In the genomic region with DNA sequence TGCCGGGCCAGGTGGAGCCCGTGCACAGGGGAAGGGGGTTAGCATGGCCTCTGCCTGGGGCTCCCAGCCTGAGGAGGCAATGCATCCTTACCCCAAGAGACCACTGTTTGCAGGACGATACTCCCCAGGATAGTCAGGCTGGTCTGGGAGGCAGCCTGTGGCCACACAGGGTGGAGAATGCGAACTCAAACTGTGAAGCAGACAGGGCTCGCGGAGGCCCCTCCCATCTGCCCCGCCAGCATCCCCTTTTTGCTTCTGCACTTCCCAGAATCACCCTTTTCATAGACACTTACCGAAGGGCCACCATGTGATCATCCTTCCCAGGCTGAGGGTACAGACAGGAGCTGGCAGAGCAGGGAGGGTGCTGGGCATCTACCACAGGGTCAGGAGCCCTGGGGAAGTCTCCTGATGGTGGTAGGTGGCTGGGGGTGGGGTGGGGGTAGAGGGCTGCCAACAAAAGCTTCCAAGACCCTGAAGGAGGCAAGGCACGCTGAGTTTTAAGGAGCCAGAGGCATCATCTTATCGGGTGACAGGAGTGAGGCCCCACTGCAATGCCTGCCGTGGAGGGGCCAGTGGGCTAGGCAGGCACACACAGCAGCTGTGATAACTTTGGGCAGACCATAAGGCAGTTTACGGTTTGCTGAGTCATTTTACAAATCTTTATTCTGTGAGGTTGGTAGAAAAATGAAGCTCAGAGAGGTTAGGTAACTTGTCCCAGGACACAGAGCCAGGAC, we compare ENCODE assay signal across 8 cellular contexts. TPM values are rescaled to one million over a fixed set of nuclear protein-coding genes. Genes with fewer than 3 reads are reported as not detected.
DNase-seq lines count a peak whose midpoint lies in the region; ATAC-seq and TF ChIP-seq lines count a peak whose summit lies in the region.

No MANE protein-coding gene starts in this region.

- H3K4me1 Mint-ChIP-seq in activated T-cell treated with anti-CD3 and anti-CD28 coated beads, Interleukin-2, amount 50 U/mL, for 4 hours (ENCODE audit: low read depth): peaks cover 62% of the 10 kb centered on the region
- H3K4me1 Mint-ChIP-seq in immature natural killer cell: peaks cover 39 to 51% of the 10 kb centered on the region in 2 donors

- H3K4me3 Mint-ChIP-seq in activated T-cell treated with anti-CD3 and anti-CD28 coated beads, Interleukin-2, amount 50 U/mL, for 4 hours: peak overlapping the region; percentile 73
- peak overlapping the region; percentile 57 to 73 (median 64) for H3K4me3 Mint-ChIP-seq in immature natural killer cell

- no peak for ATAC-seq in activated T-cell treated with anti-CD3 and anti-CD28 coated beads, Interleukin-2, amount 50 U/mL, for 4 hours

- H3K36me3 Mint-ChIP-seq in activated T-cell treated with anti-CD3 and anti-CD28 coated beads, Interleukin-2, amount 50 U/mL, for 4 hours (ENCODE audit: insufficient read depth): no peaks in the 10 kb centered on the region
- H3K36me3 Mint-ChIP-seq in immature natural killer cell: no peaks in the 10 kb centered on the region

- no peaks in the 10 kb centered on the region for H3K27me3 Mint-ChIP-seq in activated T-cell treated with anti-CD3 and anti-CD28 coated beads, Interleukin-2, amount 50 U/mL, for 4 hours (ENCODE audit: low read depth)
- H3K27me3 Mint-ChIP-seq in immature natural killer cell (ENCODE audit: low read depth in 3 of 3): peaks cover 0 to 6% (median 5%) of the 10 kb centered on the region in 3 donors

- no peaks in the 10 kb centered on the region for H3K9me3 Mint-ChIP-seq in activated T-cell treated with anti-CD3 and anti-CD28 coated beads, Interleukin-2, amount 50 U/mL, for 4 hours
- no peaks in the 10 kb centered on the region for H3K9me3 Mint-ChIP-seq in immature natural killer cell

- H3K27ac ChIP-seq in VCaP: peak overlapping the region; percentile 56; the same call in 1 of the 2 replicates

- peak overlapping the region in 4 of 6 donors; percentile 53 to 86 (median 82) for H3K27ac Mint-ChIP-seq in immature natural killer cell

- no peak for TF ChIP-seq CTCF in VCaP (conservative IDR thresholded peaks at IDR 0.05)

- no peak for DNase-seq in activated T-cell treated with anti-CD3 and anti-CD28 coated beads, Interleukin-2, amount 50 U/mL, for 4 hours
- DNase-seq in activated T-cell treated with anti-CD3 and anti-CD28 coated beads, Interleukin-2, amount 50 U/mL, for 1 hour: no peak
- DNase-seq in immature natural killer cell (no peak), superior temporal gyrus (ENCODE audit: extremely low spot score) (peak; percentile 56), T-helper 9 cell (no peak), cerebellum (ENCODE audit: low spot score) (no peak), GOT3 (lab: John Stamatoyannopoulos, UW) (no peak)

RNA-seq across cellular contexts. Expression of a gene that starts 31.3 kb away (rescaled TPM):
- 100 to 1,000 TPM in 1 of 3 donors, 10 to 100 TPM in 2; 73.0 to 101 (median 80.5) TPM for total RNA-seq in activated T-cell treated with anti-CD3 and anti-CD28 coated beads, Interleukin-2, amount 50 U/mL, for 4 hours
- polyA plus RNA-seq in immature natural killer cell: 100 to 1,000 TPM; 112 to 147 (median 127) TPM
- total RNA-seq in cerebellum: 17.4 TPM

RNA-seq across cellular contexts. Expression of a gene that starts 44.6 kb away (rescaled TPM):
- total RNA-seq in activated T-cell treated with anti-CD3 and anti-CD28 coated beads, Interleukin-2, amount 50 U/mL, for 4 hours: under 1 TPM in 2 of 3 donors, not detected in 1; 0.05 to 0.23 TPM
- polyA plus RNA-seq in immature natural killer cell: not detected
- total RNA-seq in cerebellum: 1.5 TPM
